ENCODE assay signal across 27 cellular contexts in the genomic region with DNA sequence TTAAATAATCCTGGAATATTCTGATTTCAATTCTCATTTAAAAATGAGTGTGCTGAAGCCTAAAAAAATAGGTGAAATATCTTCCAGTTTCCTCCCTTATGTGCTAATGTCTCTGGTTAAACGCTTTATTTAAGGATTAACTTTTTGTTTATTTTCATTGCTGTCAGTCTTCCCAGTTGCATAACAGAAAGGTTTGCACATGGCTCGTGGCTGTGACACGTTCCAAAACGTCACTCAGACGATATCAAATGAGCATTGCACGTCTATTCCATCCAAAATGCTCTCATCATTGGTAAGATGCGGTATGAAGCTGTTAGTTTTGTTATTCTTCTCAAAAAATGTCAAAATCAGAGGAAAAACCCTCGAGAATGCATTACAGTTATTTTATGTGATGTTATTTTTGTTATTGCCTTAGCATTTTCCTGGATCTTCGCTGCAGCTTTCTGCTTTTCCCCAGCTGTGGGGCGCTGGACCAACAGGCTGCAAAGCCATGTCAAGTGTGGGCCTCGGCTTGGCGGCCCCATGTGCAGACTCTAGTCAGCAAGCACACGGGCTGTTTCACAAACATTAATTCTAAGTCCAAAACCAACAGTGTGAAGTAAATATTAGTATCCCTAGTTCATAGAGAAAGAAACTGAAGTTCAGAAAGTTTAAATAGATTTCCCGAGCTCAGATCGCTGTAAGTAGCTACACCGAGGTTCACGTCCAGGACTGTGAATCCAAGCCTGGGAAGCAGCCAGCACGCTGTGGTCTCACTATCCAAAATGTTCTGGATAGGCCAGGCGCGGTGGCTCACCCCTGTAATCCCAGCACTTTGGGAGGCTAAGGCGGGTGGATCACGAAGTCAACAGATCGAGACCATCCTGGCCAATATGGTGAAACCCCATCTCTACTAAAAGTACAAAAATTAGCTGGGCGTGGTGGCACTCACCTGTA.
"Had no signal": no experiment of that assay in that cellular context is flagged by ENCODE, and none has a peak within 500 bp of the region (broad histone marks: within the 10 kb centered on the region; RNA-seq: fewer than 3 reads in every experiment).

No MANE protein-coding gene starts in this region.

- H3K36me3 ChIP-seq: SJCRH30, WERI-Rb-1 had no signal

- H3K4me2 ChIP-seq: KMS-11 had no signal

- H3K9me3 ChIP-seq: SJCRH30 had no signal

- H3K4me1 ChIP-seq: SJCRH30 had no signal

- H3K27me3 ChIP-seq: SJCRH30 had no signal

- H3K4me3 ChIP-seq: SJCRH30, SK-N-MC had no signal

- DNase-seq: activated CD4-positive, alpha-beta T cell treated with anti-CD3 and anti-CD28 coated beads for 36 hours; activated CD4-positive, alpha-beta T cell treated with anti-CD3 and anti-CD28 coated beads, Interleukin-2, amount 10 ng/mL, durations not matched to agents 7 days and 5 days; activated CD4-positive, alpha-beta T cell treated with anti-CD3 and anti-CD28 coated beads, Interleukin-2, amount 50 U/mL, for 48 hours; activated CD8-positive, alpha-beta memory T cell treated with anti-CD3 and anti-CD28 coated beads, Interleukin-2, amount 50 U/mL, for 4 hours; activated effector memory CD4-positive, alpha-beta T cell treated with Interleukin-2 at 50 U/mL for 16 hours; activated naive CD4-positive, alpha-beta T cell treated with anti-CD3 and anti-CD28 coated beads, Interleukin-2, amount 10 ng/mL, durations not matched to agents 7 days and 5 days; activated naive CD8-positive, alpha-beta T cell treated with anti-CD3 and anti-CD28 coated beads, Interleukin-2, amount 50 U/mL, for 24 hours; activated T-cell treated with anti-CD3 and anti-CD28 coated beads for 4 hours; activated T-cell treated with anti-CD3 and anti-CD28 coated beads, Interleukin-2, amount 50 U/mL, for 4 hours; anterior cingulate cortex; central memory CD4-positive, alpha-beta T cell; NCI-H1092 treated with DMSO at 0.1 percent for 48 hours; NCI-H1417; NCI-H146; NCI-H187; NCI-H2029 treated with DMSO at 0.1 percent for 48 hours; NCI-H2107; NCI-H2171 treated with DMSO at 0.1 percent for 48 hours; NCI-H345; NCI-H524 treated with DMSO at 0.1 percent for 48 hours; SHP77; SJCRH30; T1000; WERI-Rb-1 had no signal

- H3K27ac ChIP-seq: KMS-11, SJCRH30, SK-N-MC, WERI-Rb-1 had no signal

- ATAC-seq: activated CD4-positive, alpha-beta T cell treated with anti-CD3 and anti-CD28 coated beads for 36 hours; activated naive CD8-positive, alpha-beta T cell treated with anti-CD3 and anti-CD28 coated beads, Interleukin-2, amount 50 U/mL, for 24 hours; activated T-cell treated with anti-CD3 and anti-CD28 coated beads, Interleukin-2, amount 50 U/mL, for 4 hours; Panc1 had no signal

- H3K9ac ChIP-seq: KMS-11 had no signal
